13 cellular contexts compared by ENCODE assay signal in the genomic region with DNA sequence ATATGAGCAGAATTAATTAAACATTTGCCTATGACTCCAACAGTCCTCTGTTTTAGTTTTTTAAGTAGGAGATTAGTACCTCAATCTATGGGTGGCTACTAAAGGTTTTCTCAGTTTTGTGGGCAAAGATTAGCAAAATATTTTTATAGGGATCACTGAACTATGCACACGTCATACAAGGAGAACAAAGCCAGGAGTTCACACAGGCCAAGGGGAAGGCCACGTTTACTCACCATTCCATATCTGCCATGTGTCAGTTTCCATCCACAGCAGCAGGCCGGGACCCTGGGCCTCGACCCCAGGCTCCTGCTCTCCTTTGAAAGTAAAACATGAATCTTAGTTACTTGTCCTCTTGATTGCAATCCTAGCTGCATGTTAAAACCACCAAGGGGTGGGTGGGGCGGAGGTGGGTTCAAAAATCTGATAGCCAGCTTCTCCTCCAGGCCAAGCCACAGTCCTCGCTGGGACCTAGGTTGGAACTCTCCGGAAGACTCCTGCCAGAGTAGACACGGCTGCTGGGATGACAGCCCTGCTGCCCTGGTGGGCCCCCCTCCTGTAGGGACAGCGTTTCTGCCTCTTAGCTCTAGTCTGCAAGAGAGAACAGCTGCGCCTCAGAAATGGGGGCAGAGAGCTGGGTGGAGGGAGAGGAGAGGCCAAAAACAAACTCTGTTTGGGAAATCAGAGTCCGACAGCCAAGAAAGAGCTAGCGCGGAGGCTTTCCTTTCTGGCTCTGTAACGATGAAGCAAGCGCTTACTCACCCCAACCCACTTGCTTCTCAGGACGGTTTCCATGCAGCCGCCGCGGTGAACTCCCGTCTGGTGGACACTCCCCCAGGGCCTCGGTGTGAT. TPM values are rescaled to one million over a fixed set of nuclear protein-coding genes. Genes with fewer than 3 reads are reported as not detected.
DNase-seq lines count a peak whose midpoint lies in the region; ATAC-seq and TF ChIP-seq lines count a peak whose summit lies in the region.
"Had no signal": no experiment of that assay in that cellular context is flagged by ENCODE, and none has a peak within 500 bp of the region (broad histone marks: within the 10 kb centered on the region; RNA-seq: fewer than 3 reads in every experiment).

No MANE protein-coding gene starts in this region.

- H3K4me3 Mint-ChIP-seq in activated T-cell treated with anti-CD3 and anti-CD28 coated beads, Interleukin-2, amount 50 U/mL, for 24 hours, result no peak overlapping the region
- H3K4me3 Mint-ChIP-seq: central memory CD8-positive, alpha-beta T cell; natural killer cell had no signal

- no peak overlapping the region for H3K4ac ChIP-seq in mesendoderm (ENCODE audit: low read depth, low read length)

- no peak overlapping the region for H2AK5ac ChIP-seq in mesendoderm (ENCODE audit: low read length)

- H3K4me1 Mint-ChIP-seq in activated T-cell treated with anti-CD3 and anti-CD28 coated beads, Interleukin-2, amount 50 U/mL, for 24 hours (ENCODE audit: low read depth), result peaks cover 6% of the 10 kb centered on the region
- H3K4me1 Mint-ChIP-seq: central memory CD8-positive, alpha-beta T cell; natural killer cell had no signal

- H3K4me1 ChIP-seq in gastroesophageal sphincter (peaks cover 0 to 53% (median 3%) of the 10 kb centered on the region in 3 donors), uterus (no peaks in the 10 kb centered on the region), mesendoderm (ENCODE audit: control insufficient read depth, low read depth, low read length) (no peaks in the 10 kb centered on the region)

- no peaks in the 10 kb centered on the region for H3K9me3 Mint-ChIP-seq in activated T-cell treated with anti-CD3 and anti-CD28 coated beads, Interleukin-2, amount 50 U/mL, for 24 hours
- H3K9me3 Mint-ChIP-seq: central memory CD8-positive, alpha-beta T cell; natural killer cell had no signal

- H3K4me3 ChIP-seq in gastroesophageal sphincter, result no peak overlapping the region
- no peak overlapping the region for H3K4me3 ChIP-seq in uterus
- no peak overlapping the region for H3K4me3 ChIP-seq in mesendoderm (ENCODE audit: low read length)

- H2BK15ac ChIP-seq in mesendoderm (replicated peaks; ENCODE audit: low read depth), result no peak overlapping the region

- H4K5ac ChIP-seq in mesendoderm (ENCODE audit: low read length), result no peak overlapping the region

- H2BK5ac ChIP-seq in mesendoderm (ENCODE audit: low read length), result no peak overlapping the region

- no peaks in the 10 kb centered on the region for H3K27me3 Mint-ChIP-seq in activated T-cell treated with anti-CD3 and anti-CD28 coated beads, Interleukin-2, amount 50 U/mL, for 24 hours
- H3K27me3 Mint-ChIP-seq: central memory CD8-positive, alpha-beta T cell had no signal

- no peak overlapping the region for H3K9ac ChIP-seq in mesendoderm (ENCODE audit: low read length)

- H3K9me3 ChIP-seq in gastroesophageal sphincter (no peaks in the 10 kb centered on the region), uterus (no peaks in the 10 kb centered on the region)

- H3K56ac ChIP-seq in mesendoderm (ENCODE audit: low read length), result no peak overlapping the region

- peaks cover 100% of the 10 kb centered on the region for H3K36me3 Mint-ChIP-seq in activated T-cell treated with anti-CD3 and anti-CD28 coated beads, Interleukin-2, amount 50 U/mL, for 24 hours (ENCODE audit: low read depth)

- H2BK120ac ChIP-seq in mesendoderm (ENCODE audit: low read depth, low read length), result no peak overlapping the region

- CTCF ChIA-PET in HEK293T (lab: Yijun Ruan, JAX), result no interaction called here

- no peak overlapping the region for H3K23ac ChIP-seq in mesendoderm (ENCODE audit: low read length)

- peak; percentile 86 for ATAC-seq in gastroesophageal sphincter
- no peak for ATAC-seq in GM18519 (IDR thresholded peaks at IDR 0.05; ENCODE audit: low FRiP score, unreplicated experiment)
- ATAC-seq: natural killer cell had no signal

- no peaks in the 10 kb centered on the region for H3K79me1 ChIP-seq in mesendoderm (ENCODE audit: low read length)

- H3K27ac ChIP-seq in gastroesophageal sphincter (peak overlapping the region in 3 of 4 donors; percentile 68 to 81 (median 80)), uterus (peak overlapping the region; percentile 6 to 50), mesendoderm (ENCODE audit: low read depth, low read length) (no peak overlapping the region)

- H3K27me3 ChIP-seq in gastroesophageal sphincter, result no peaks in the 10 kb centered on the region
- no peaks in the 10 kb centered on the region for H3K27me3 ChIP-seq in uterus
- no peaks in the 10 kb centered on the region for H3K27me3 ChIP-seq in mesendoderm (ENCODE audit: insufficient read depth, low read length, poor library complexity)

- TF ChIP-seq CTCF in gastroesophageal sphincter (IDR thresholded peaks at IDR 0.05), result no peak
- TF ChIP-seq CTCF in uterus (IDR thresholded peaks at IDR 0.05), result no peak

- 35 to 58% methylated on average over 7 to 12 of the region's 21 CpGs for WGBS in gastroesophageal sphincter (ENCODE audit: low coverage in 1 of 2), 2 donors
- no CpG with 5 or more reads among the region's 21 CpGs for WGBS in mesendoderm (ENCODE audit: extremely low coverage, insufficient coverage, low lambda C conversion rate)

- no peak overlapping the region for H3K4me2 ChIP-seq in mesendoderm (ENCODE audit: low read length)

- DNase-seq in activated T-cell treated with anti-CD3 and anti-CD28 coated beads, Interleukin-2, amount 50 U/mL, for 24 hours, result peak; percentile 30
- DNase-seq in activated T-cell treated with anti-CD3 and anti-CD28 coated beads, Interleukin-2, amount 50 U/mL, for 48 hours, result no peak
- DNase-seq in occipital lobe (lab: John Stamatoyannopoulos, UW) (peak; percentile 78), uterus (peak; percentile 72), HEK293T (ENCODE audit: extremely low spot score) (no peak), mesendoderm (no peak)
- DNase-seq: activated CD8-positive, alpha-beta memory T cell treated with anti-CD3 and anti-CD28 coated beads, Interleukin-2, amount 50 U/mL, for 48 hours; natural killer cell; NCI-H2029 treated with DMSO at 0.1 percent for 48 hours; stimulated activated CD4-positive, alpha-beta T cell treated with anti-CD3 and anti-CD28 coated beads, Interleukin-4, amount 100 ng/mL, for 1 hour had no signal

- no peak for TF ChIP-seq EP300 in gastroesophageal sphincter (IDR thresholded peaks at IDR 0.05)

- TF ChIP-seq POLR2A in gastroesophageal sphincter (IDR thresholded peaks at IDR 0.05) (no peak), uterus (IDR thresholded peaks at IDR 0.05) (no peak)

- H3K36me3 ChIP-seq in gastroesophageal sphincter (peaks cover 0 to 98% of the 10 kb centered on the region in 2 donors), uterus (no peaks in the 10 kb centered on the region), mesendoderm (ENCODE audit: control insufficient read depth, insufficient read depth, low read length) (peaks cover 22% of the 10 kb centered on the region)

- no peak overlapping the region for H4K8ac ChIP-seq in mesendoderm (ENCODE audit: low read depth, low read length)

- no peak overlapping the region for H3K18ac ChIP-seq in mesendoderm (ENCODE audit: low read length)

- intact Hi-C loops in uterus (cut with DNase I; ENCODE audit: low total_unique reads), result no loop called here

- H3K79me2 ChIP-seq in mesendoderm (ENCODE audit: control insufficient read depth, insufficient read depth, low read length), result no peaks in the 10 kb centered on the region

- POLR2A ChIA-PET in HEK293T (lab: Yijun Ruan, JAX), result interaction anchor here (1.1 kb wide), 1 partner anchor 16 kb away, joined by 3 read pairs; no protein-coding TSS in a partner anchor

- H3K27ac Mint-ChIP-seq in activated T-cell treated with anti-CD3 and anti-CD28 coated beads, Interleukin-2, amount 50 U/mL, for 24 hours, result peak overlapping the region; percentile 68
- H3K27ac Mint-ChIP-seq: natural killer cell had no signal

TF ChIP-seq in HEK293T, 16 proteins besides CTCF, POLR2A, EP300 and RAD21:
- TF ChIP-seq BHLHE40 (IDR thresholded peaks at IDR 0.05; ENCODE audit: borderline replicate concordance) (no peak), FOXA1 (IDR thresholded peaks at IDR 0.05) (no peak), ZNF384 (IDR thresholded peaks at IDR 0.05) (no peak), LEF1 (IDR thresholded peaks at IDR 0.05; ENCODE audit: borderline replicate concordance) (no peak), L3MBTL2 (conservative IDR thresholded peaks at IDR 0.05) (no peak), SP1 (IDR thresholded peaks at IDR 0.05) (no peak), SUZ12 (IDR thresholded peaks at IDR 0.05) (no peak), ELF4 (IDR thresholded peaks at IDR 0.05) (no peak)
- TF ChIP-seq, protein P1, sequence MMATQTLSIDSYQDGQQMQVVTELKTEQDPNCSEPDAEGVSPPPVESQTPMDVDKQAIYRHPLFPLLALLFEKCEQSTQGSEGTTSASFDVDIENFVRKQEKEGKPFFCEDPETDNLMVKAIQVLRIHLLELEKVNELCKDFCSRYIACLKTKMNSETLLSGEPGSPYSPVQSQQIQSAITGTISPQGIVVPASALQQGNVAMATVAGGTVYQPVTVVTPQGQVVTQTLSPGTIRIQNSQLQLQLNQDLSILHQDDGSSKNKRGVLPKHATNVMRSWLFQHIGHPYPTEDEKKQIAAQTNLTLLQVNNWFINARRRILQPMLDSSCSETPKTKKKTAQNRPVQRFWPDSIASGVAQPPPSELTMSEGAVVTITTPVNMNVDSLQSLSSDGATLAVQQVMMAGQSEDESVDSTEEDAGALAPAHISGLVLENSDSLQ (IDR thresholded peaks at IDR 0.05), result no peak

RNA-seq across cellular contexts. Expression of a gene that starts 35.6 kb away (rescaled TPM):
- total RNA-seq in gastroesophageal sphincter (100 to 1,000 TPM in 1 of 4 donors, 10 to 100 TPM in 3; 78.6 to 102 (median 87.0) TPM), occipital lobe (38.8 TPM), uterus (10 to 100 TPM; 37.4 to 100.0 (median 51.4) TPM)
- 26.4 TPM for polyA plus RNA-seq in mesendoderm (2013, experiment 1 of 2)
- polyA plus RNA-seq in mesendoderm (2013, experiment 2 of 2), result 26.5 TPM

Comparison
In these comparisons a context has a peak if more than half of its experiments do, and no peak if none do; other contexts are left out.
1. DNase-seq: peak in activated T-cell treated with anti-CD3 and anti-CD28 coated beads, Interleukin-2, amount 50 U/mL, for 24 hours (single experiment), occipital lobe (single experiment) and uterus (2 of 2); none in activated T-cell treated with anti-CD3 and anti-CD28 coated beads, Interleukin-2, amount 50 U/mL, for 48 hours (0 of 2), HEK293T (single experiment) and mesendoderm (single experiment).